ENCODE assay signal across 25 cellular contexts in the genomic region with DNA sequence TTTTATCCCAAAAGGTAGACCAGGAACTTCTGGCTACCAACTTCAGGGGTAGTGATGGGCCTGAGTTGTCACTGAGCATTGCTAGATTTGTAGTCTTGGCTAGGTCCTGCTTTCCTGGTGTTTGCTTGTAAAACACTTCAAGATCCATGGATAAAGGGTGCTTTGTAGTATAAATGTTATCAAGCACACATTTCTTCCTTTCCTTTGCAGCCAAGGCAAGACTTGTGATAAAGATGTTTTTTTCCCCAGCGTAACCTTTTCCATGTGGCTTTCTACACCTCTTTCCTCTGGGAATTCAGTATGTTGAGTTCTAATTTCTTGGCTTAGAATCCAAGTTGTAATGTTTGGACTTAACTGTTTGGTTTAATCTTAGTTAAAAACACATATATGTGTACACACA.
"Had no signal": no experiment of that assay in that cellular context is flagged by ENCODE, and none has a peak within 500 bp of the region (broad histone marks: within the 10 kb centered on the region; RNA-seq: fewer than 3 reads in every experiment).

No MANE protein-coding gene starts in this region.

- H3K27me3 Mint-ChIP-seq: activated CD4-positive, alpha-beta T cell treated with anti-CD3 and anti-CD28 coated beads for 36 hours; activated CD8-positive, alpha-beta memory T cell treated with anti-CD3 and anti-CD28 coated beads, Interleukin-2, amount 10 ng/mL, durations not matched to agents 7 days and 5 days; activated naive CD8-positive, alpha-beta T cell treated with anti-CD3 and anti-CD28 coated beads, Interleukin-2, amount 50 U/mL, for 24 hours; activated T-cell treated with anti-CD3 and anti-CD28 coated beads, Interleukin-2, amount 50 U/mL, for 24 hours had no signal

- H3K9me3 Mint-ChIP-seq: activated naive CD8-positive, alpha-beta T cell treated with anti-CD3 and anti-CD28 coated beads, Interleukin-2, amount 50 U/mL, for 24 hours had no signal

- DNase-seq: activated CD4-positive, alpha-beta T cell treated with anti-CD3 and anti-CD28 coated beads for 36 hours; activated CD4-positive, alpha-beta T cell treated with anti-CD3 and anti-CD28 coated beads, Interleukin-2, amount 50 U/mL, for 48 hours; activated CD4-positive, CD25-positive, alpha-beta regulatory T cell; activated CD8-positive, alpha-beta memory T cell treated with anti-CD3 and anti-CD28 coated beads, Interleukin-2, amount 10 ng/mL, durations not matched to agents 7 days and 5 days; activated effector memory CD4-positive, alpha-beta T cell treated with Interleukin-2 at 50 U/mL for 16 hours; activated naive CD4-positive, alpha-beta T cell; activated naive CD8-positive, alpha-beta T cell treated with anti-CD3 and anti-CD28 coated beads, Interleukin-2, amount 50 U/mL, for 24 hours; activated T-cell treated with anti-CD3 and anti-CD28 coated beads, Interleukin-2, amount 50 U/mL, for 24 hours; amniotic stem cell; body of pancreas; Kasumi-1; KBM-7; NCI-H1105 treated with DMSO at 0.1 percent for 48 hours; NCI-H1436 treated with DMSO at 0.1 percent for 48 hours; NCI-H187; NCI-H2081; NCI-H446; NCI-H524; PC-3; SK-N-SH; T-helper 1 cell had no signal

- H3K4me3 Mint-ChIP-seq: activated CD4-positive, alpha-beta T cell treated with anti-CD3 and anti-CD28 coated beads for 36 hours; activated CD8-positive, alpha-beta memory T cell treated with anti-CD3 and anti-CD28 coated beads, Interleukin-2, amount 10 ng/mL, durations not matched to agents 7 days and 5 days; activated naive CD8-positive, alpha-beta T cell treated with anti-CD3 and anti-CD28 coated beads, Interleukin-2, amount 50 U/mL, for 24 hours; activated T-cell treated with anti-CD3 and anti-CD28 coated beads, Interleukin-2, amount 50 U/mL, for 24 hours; activated T-helper 1 cell treated with anti-CD3 and anti-CD28 coated beads, Interleukin-12 subunit alpha, Interleukin-12 subunit beta, Interleukin-2, Interleukin-4 antibody, amounts not matched to agents 30 ng/mL and 10 ng/mL and 1 ng/mL, durations not matched to agents 14 hours and 24 hours and 36 hours had no signal

- H3K9me3 ChIP-seq: ascending aorta, body of pancreas, SK-N-SH had no signal

- H3K27ac Mint-ChIP-seq: activated CD4-positive, alpha-beta T cell treated with anti-CD3 and anti-CD28 coated beads for 36 hours; activated naive CD8-positive, alpha-beta T cell treated with anti-CD3 and anti-CD28 coated beads, Interleukin-2, amount 50 U/mL, for 24 hours; activated T-cell treated with anti-CD3 and anti-CD28 coated beads, Interleukin-2, amount 50 U/mL, for 24 hours had no signal

- H3K4me2 ChIP-seq: SK-N-SH had no signal

- H3K27ac ChIP-seq: ascending aorta, body of pancreas, VCaP had no signal

- ATAC-seq: activated CD4-positive, alpha-beta T cell treated with anti-CD3 and anti-CD28 coated beads for 36 hours; activated CD8-positive, alpha-beta memory T cell treated with anti-CD3 and anti-CD28 coated beads, Interleukin-2, amount 10 ng/mL, durations not matched to agents 7 days and 5 days; activated naive CD4-positive, alpha-beta T cell treated with anti-CD3 and anti-CD28 coated beads, Interleukin-2, amount 50 U/mL, for 72 hours; activated naive CD8-positive, alpha-beta T cell treated with anti-CD3 and anti-CD28 coated beads, Interleukin-2, amount 50 U/mL, for 24 hours; body of pancreas; PC-3 had no signal

- H3K27me3 ChIP-seq: ascending aorta, body of pancreas had no signal

- H3K4me3 ChIP-seq: ascending aorta, body of pancreas had no signal
